ENCODE assay signal across 26 cellular contexts in the genomic region with DNA sequence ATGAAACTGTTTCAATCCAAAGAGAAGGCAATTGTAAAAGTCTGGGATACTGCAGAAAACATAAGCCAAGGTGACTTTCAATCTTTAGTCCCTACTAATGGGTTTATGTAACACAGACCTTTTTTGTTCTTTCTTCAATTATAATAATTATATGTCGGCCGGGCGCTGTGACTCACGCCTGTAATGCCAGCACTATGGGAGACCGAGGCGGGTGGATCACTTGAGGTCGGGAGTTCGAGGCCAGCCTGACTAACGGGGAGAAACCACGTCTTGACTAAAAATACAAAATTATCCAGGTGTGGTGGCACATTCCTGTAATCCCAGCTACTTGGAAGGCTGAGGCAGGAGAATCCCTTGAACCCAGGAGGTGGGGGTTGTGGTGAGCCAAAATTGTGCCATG.
"Had no signal": no experiment of that assay in that cellular context is flagged by ENCODE, and none has a peak within 500 bp of the region (broad histone marks: within the 10 kb centered on the region; RNA-seq: fewer than 3 reads in every experiment).

No MANE protein-coding gene starts in this region.

- H3K9me3 ChIP-seq: stomach, suprapubic skin, testis, thoracic aorta, thyroid gland, tibial artery, tibial nerve, transverse colon, upper lobe of left lung, upper lobe of right lung, uterus, vagina had no signal

- H3K27me3 ChIP-seq: stomach, suprapubic skin, testis, thyroid gland, tibial artery, tibial nerve, transverse colon, upper lobe of left lung, upper lobe of right lung, uterus, vagina had no signal

- H3K27ac ChIP-seq: stomach, suprapubic skin, testis, thoracic aorta, thyroid gland, tibial artery, tibial nerve, transverse colon, upper lobe of left lung, upper lobe of right lung, uterus, vagina had no signal

- ATAC-seq: stimulated activated effector memory CD8-positive, alpha-beta T cell treated with anti-CD3 and anti-CD28 coated beads, Interleukin-12 subunit alpha, Interleukin-12 subunit beta, amount 100 ng/mL, for 72 hours; stimulated activated memory B cell treated with anti-CD40 and anti-IgM and Interleukin-4, amounts not matched to agents 10 μg/mL and 1 μg/mL and 100 μg/mL, for 72 hours; stimulated activated naive B cell treated with anti-CD40 and anti-IgM and Interleukin-4, amounts not matched to agents 10 μg/mL and 1 μg/mL and 100 μg/mL, for 72 hours; stimulated activated naive CD8-positive, alpha-beta T cell treated with anti-CD3 and anti-CD28 coated beads, Interleukin-15, amount 100 ng/mL, for 72 hours; stimulated activated naive CD8-positive, alpha-beta T cell treated with anti-CD3 and anti-CD28 coated beads, Interleukin-15, Interleukin-2, amounts not matched to agents 100 U/mL and 50 U/mL, for 24 hours; upper lobe of right lung had no signal

- H3K4me3 ChIP-seq: stomach, suprapubic skin, testis, thoracic aorta, thyroid gland, tibial artery, tibial nerve, transverse colon, upper lobe of left lung, upper lobe of right lung, uterus, vagina had no signal

- DNase-seq: stimulated activated CD4-positive, alpha-beta T cell treated with anti-CD3 and anti-CD28 coated beads, Interleukin-2, amount 100 ng/mL, for 48 hours; stimulated activated CD4-positive, alpha-beta T cell treated with anti-CD3 and anti-CD28 coated beads, Interleukin-4, amount 100 ng/mL, for 1 hour; stimulated activated CD4-positive, alpha-beta T cell treated with anti-CD3 and anti-CD28 coated beads, Interleukin-4, amount 100 ng/mL, for 24 hours; stimulated activated CD4-positive, alpha-beta T cell treated with anti-CD3 and anti-CD28 coated beads, Interleukin-4, amount 100 ng/mL, for 4 hours; stimulated activated CD8-positive, alpha-beta memory T cell treated with anti-CD3 and anti-CD28 coated beads, Interleukin-4, amount 100 ng/mL, for 48 hours; stimulated activated naive B cell treated with anti-CD40 and anti-IgM and Interleukin-4, amounts not matched to agents 10 μg/mL and 1 μg/mL and 100 μg/mL, for 72 hours; stimulated activated naive CD4-positive, alpha-beta T cell; stimulated activated naive CD4-positive, alpha-beta T cell treated with Interleukin-2 at 50 U/mL for 16 hours; stimulated activated naive CD8-positive, alpha-beta T cell treated with anti-CD3 and anti-CD28 coated beads, Interleukin-15, amount 100 ng/mL, for 72 hours; stimulated activated naive CD8-positive, alpha-beta T cell treated with anti-CD3 and anti-CD28 coated beads, Interleukin-15, Interleukin-2, amounts not matched to agents 100 U/mL and 50 U/mL, for 24 hours; stomach; substantia nigra; testis; thyroid gland; tibial artery; transverse colon; trophoblast cell; upper lobe of right lung; uterus had no signal

- H3K4me1 ChIP-seq: stomach, suprapubic skin, testis, thyroid gland, tibial artery, tibial nerve, transverse colon, upper lobe of left lung, upper lobe of right lung, uterus, vagina had no signal

- H3K36me3 ChIP-seq: stomach, suprapubic skin, thoracic aorta, thyroid gland, tibial artery, tibial nerve, transverse colon, upper lobe of left lung, upper lobe of right lung, uterus, vagina had no signal
